Comparison of ENCODE assay signal across 23 cellular contexts in genomic region chr16:54325616-54326265, GRCh38. TPM values are rescaled to one million over a fixed set of nuclear protein-coding genes. Genes with fewer than 3 reads are reported as not detected.
"Had no signal": no experiment of that assay in that cellular context is flagged by ENCODE, and none has a peak within 500 bp of the region (broad histone marks: within the 10 kb centered on the region; RNA-seq: fewer than 3 reads in every experiment).

No MANE protein-coding gene starts in this region.

- H3K9ac ChIP-seq: neural progenitor cell had no signal

- H3K4me2 ChIP-seq: neural progenitor cell had no signal

- H3K4me1 ChIP-seq: tibial nerve had no signal

- H3K36me3 ChIP-seq: heart right ventricle, lower lobe of right lung, neural progenitor cell, tibial nerve had no signal

- ATAC-seq: activated T-cell treated with anti-CD3 and anti-CD28 coated beads, Interleukin-2, amount 50 U/mL, for 4 hours; naive thymus-derived CD8-positive, alpha-beta T cell; stimulated activated effector memory CD8-positive, alpha-beta T cell treated with anti-CD3 and anti-CD28 coated beads, Interleukin-12 subunit alpha, Interleukin-12 subunit beta, amount 100 ng/mL, for 72 hours; stimulated activated naive CD8-positive, alpha-beta T cell treated with anti-CD3 and anti-CD28 coated beads, Interleukin-15, amount 100 ng/mL, for 72 hours; WTC11 had no signal

- H3K27ac ChIP-seq: lower lobe of right lung, neural progenitor cell, tibial nerve had no signal

- H3K9me3 ChIP-seq: heart right ventricle, lower lobe of right lung, tibial nerve had no signal

- DNase-seq: activated CD4-positive, alpha-beta T cell treated with anti-CD3 and anti-CD28 coated beads, Interleukin-2, amount 50 U/mL, for 4 hours; activated CD8-positive, alpha-beta memory T cell treated with anti-CD3 and anti-CD28 coated beads for 24 hours; activated CD8-positive, alpha-beta memory T cell treated with anti-CD3 and anti-CD28 coated beads, Interleukin-2, amount 50 U/mL, for 48 hours; activated effector memory CD4-positive, alpha-beta T cell treated with Interleukin-2 at 50 U/mL for 16 hours; activated naive CD4-positive, alpha-beta T cell treated with anti-CD3 and anti-CD28 coated beads for 36 hours; activated naive CD8-positive, alpha-beta T cell treated with anti-CD3 and anti-CD28 coated beads, Interleukin-2, amount 10 ng/mL, durations not matched to agents 7 days and 5 days; activated T-cell treated with anti-CD3 and anti-CD28 coated beads, Interleukin-2, amount 50 U/mL, for 4 hours; amniotic stem cell; cortex of kidney; endodermal cell; heart right ventricle; islet precursor cell; left cardiac atrium; lower lobe of right lung; naive thymus-derived CD8-positive, alpha-beta T cell; stimulated activated CD4-positive, alpha-beta T cell treated with anti-CD3 and anti-CD28 coated beads, Interleukin-2, amount 100 ng/mL, for 24 hours; stimulated activated naive CD8-positive, alpha-beta T cell treated with anti-CD3 and anti-CD28 coated beads, Interleukin-15, amount 100 ng/mL, for 72 hours; T-helper 9 cell had no signal

- H3K27me3 ChIP-seq: neural progenitor cell, tibial nerve had no signal

- H2AFZ ChIP-seq: neural progenitor cell had no signal

- H3K4me3 ChIP-seq: heart right ventricle, lower lobe of right lung, neural progenitor cell, skin epidermis, tibial nerve had no signal

RNA-seq across cellular contexts. Expression of gene IRX3, which starts 39.2 kb away (rescaled TPM):
- total RNA-seq: activated naive CD4-positive, alpha-beta T cell treated with anti-CD3 and anti-CD28 coated beads for 36 hours; activated naive CD8-positive, alpha-beta T cell treated with anti-CD3 and anti-CD28 coated beads, Interleukin-2, amount 10 ng/mL, durations not matched to agents 7 days and 5 days; naive thymus-derived CD8-positive, alpha-beta T cell had no signal
- polyA plus RNA-seq: naive thymus-derived CD8-positive, alpha-beta T cell had no signal
